In the genomic region with DNA sequence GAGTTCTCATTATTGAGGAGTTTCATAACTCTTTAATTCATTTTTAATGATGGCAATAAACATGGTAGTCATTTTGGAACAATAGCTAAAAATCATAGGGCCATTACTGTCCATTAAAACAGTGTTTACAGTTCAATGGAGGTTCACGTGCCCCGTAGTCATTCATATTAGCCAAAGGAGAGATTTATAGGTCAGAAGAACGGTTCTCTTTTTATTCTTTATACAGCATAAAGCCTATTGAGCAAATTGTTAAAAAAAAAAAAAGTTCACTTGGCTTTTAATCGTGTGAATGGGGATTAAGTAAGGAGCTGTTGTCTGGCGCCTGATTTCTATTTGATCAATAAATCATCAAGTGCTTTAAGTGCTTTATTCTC, we compare ENCODE assay signal across 10 cellular contexts.
A peak's percentile ranks its signal among the peaks of the same experiment; 100 is the strongest.
DNase-seq lines count a peak whose midpoint lies in the region; ATAC-seq, FAIRE-seq and TF ChIP-seq lines count a peak whose summit lies in the region.
"Had no signal": no experiment of that assay in that cellular context is flagged by ENCODE, and none has a peak within 500 bp of the region (broad histone marks: within the 10 kb centered on the region; RNA-seq: fewer than 3 reads in every experiment).

No MANE protein-coding gene starts in this region.

- no peak for TF ChIP-seq CTCF in cardiac muscle cell (IDR thresholded peaks at IDR 0.05; ENCODE audit: low read depth, low read length)
- TF ChIP-seq CTCF in heart left ventricle (IDR thresholded peaks at IDR 0.05) = no peak
- TF ChIP-seq CTCF in GM12878 (IDR thresholded peaks at IDR 0.05 in 2 of 3, conservative IDR thresholded peaks at IDR 0.05 in 1 of 3; ENCODE audit: control insufficient read depth in 2 of 3, extremely low read depth in 1 of 3, insufficient read depth in 1 of 3, low read depth in 3 of 3, low read length in 3 of 3) = no peak
- no peak for TF ChIP-seq CTCF in vagina (IDR thresholded peaks at IDR 0.05)
- TF ChIP-seq CTCF in GM20000 (IDR thresholded peaks at IDR 0.05; ENCODE audit: extremely low read depth, missing control alignments) = no peak

- intact Hi-C loops in heart left ventricle (cut with DNase I) = loop anchor here in 1 of 10 donors (10.0 kb wide), 1 partner anchor 200 kb away; no protein-coding TSS in a partner anchor
- intact Hi-C loops in GM12878 (cut with micrococcal nuclease; ENCODE audit: unreplicated experiment) = no loop called here
- intact Hi-C loops in vagina (cut with DNase I) = no loop called here

- WGBS in heart left ventricle, 4 donors = 80 to 92% (median 84%) methylated on average over 5 of the region's 5 CpGs
- WGBS in GM12878 (ENCODE audit: insufficient coverage, insufficient replicate concordance, low lambda C conversion rate, missing lambda C conversion rate) = 61% methylated on average over 5 of the region's 5 CpGs

- peak overlapping the region; percentile 61; the same call in 1 of the 2 replicates for H3K4me2 ChIP-seq in GM12878 (ENCODE audit: control insufficient read depth, insufficient read depth)

- POLR2A ChIA-PET in GM12878 (lab: Charles Lee) = no interaction called here

- RAD21 ChIA-PET in GM12878 (lab: Charles Lee; ENCODE audit: unreplicated experiment) = interaction anchor here (1.0 to 1.1 kb wide), 2 partner anchors 11 to 33 kb away, joined by 3 read pairs; no protein-coding TSS in a partner anchor

- FAIRE-seq in GM12878 (lab: Jason Lieb, UNC) = no peak

- H3K27me3 ChIP-seq in cardiac muscle cell = peaks cover 100% of the 10 kb centered on the region
- H3K27me3 ChIP-seq in heart left ventricle = peaks cover 0 to 39% (median 4%) of the 10 kb centered on the region in 9 donors
- H3K27me3 ChIP-seq in GM12878 (replicated peaks in 1 of 2; ENCODE audit: control insufficient read depth in 2 of 2, insufficient read depth in 2 of 2, low read length in 1 of 2) = peaks cover 0 to 2% of the 10 kb centered on the region in 2 experiments; a peak in 2 of 4 replicates
- H3K27me3 ChIP-seq in vagina = no peaks in the 10 kb centered on the region

- peaks cover 9 to 13% (median 12%) of the 10 kb centered on the region in 3 donors for H3K4me1 Mint-ChIP-seq in naive B cell

- no peak for DNase-seq in cardiac muscle cell (ENCODE audit: low read depth in 1 of 2, low spot score in 1 of 2)
- no peak for DNase-seq in heart left ventricle
- DNase-seq in GM12878 (ENCODE audit: low read depth, low spot score) = no peak
- no peak for DNase-seq in naive B cell
- DNase-seq in vagina (ENCODE audit: extremely low spot score in 2 of 2) = no peak
- no peak for DNase-seq in NCI-H510A (lab: John Stamatoyannopoulos, UW)
- DNase-seq in OCI-M1 (lab: John Stamatoyannopoulos, UW) = no peak
- DNase-seq in GM20000 (ENCODE audit: low spot score) = no peak
- DNase-seq: activated CD4-positive, alpha-beta T cell treated with anti-CD3 and anti-CD28 coated beads, Interleukin-2, amount 50 U/mL, for 48 hours; NCI-H1436 had no signal

- TF ChIP-seq POLR2A in heart left ventricle (IDR thresholded peaks at IDR 0.05) (no peak), GM12878 (IDR thresholded peaks at IDR 0.05; ENCODE audit: low read depth, low read length) (no peak), vagina (IDR thresholded peaks at IDR 0.05) (no peak)

- H3K27ac ChIP-seq in cardiac muscle cell = no peak overlapping the region
- H3K27ac ChIP-seq in heart left ventricle = no peak overlapping the region
- H3K27ac ChIP-seq in GM12878 (ENCODE audit: control insufficient read depth, insufficient read depth) = no peak overlapping the region
- H3K27ac ChIP-seq in vagina = peak overlapping the region; percentile 0

- no TSS peak for BruUV-seq in GM12878 (replicated peaks; lab: Mats Ljungman, UMichigan)

- peak overlapping the region; percentile 67 to 91 (median 88) for H3K4me3 Mint-ChIP-seq in naive B cell

- no peaks in the 10 kb centered on the region for H4K20me1 ChIP-seq in GM12878 (ENCODE audit: control insufficient read depth, insufficient read depth)

- H3K27me3 Mint-ChIP-seq in naive B cell = peaks cover 42 to 50% (median 43%) of the 10 kb centered on the region in 3 donors

- no peaks in the 10 kb centered on the region for H3K9me3 ChIP-seq in cardiac muscle cell (ENCODE audit: low read depth)
- no peaks in the 10 kb centered on the region for H3K9me3 ChIP-seq in heart left ventricle
- no peaks in the 10 kb centered on the region for H3K9me3 ChIP-seq in GM12878 (replicated peaks; ENCODE audit: control insufficient read depth, insufficient read depth, low read length)
- no peaks in the 10 kb centered on the region for H3K9me3 ChIP-seq in vagina

- TF ChIP-seq RAD21 in GM12878 (IDR thresholded peaks at IDR 0.05; ENCODE audit: insufficient read depth, low read depth, low read length) = no peak

- H3K4me1 ChIP-seq in cardiac muscle cell (ENCODE audit: low read depth) (no peaks in the 10 kb centered on the region), heart left ventricle (peaks cover 0 to 15% (median 4%) of the 10 kb centered on the region in 12 donors), GM12878 (ENCODE audit: control insufficient read depth, insufficient read depth, low read length) (no peaks in the 10 kb centered on the region; the same call in 1 of the 2 replicates), vagina (no peaks in the 10 kb centered on the region)

- peak overlapping the region in 1 of 6 donors; percentile 43 for H3K27ac Mint-ChIP-seq in naive B cell

- ATAC-seq in heart left ventricle (no peak), GM12878 (no peak), naive B cell (ENCODE audit: low read depth in 2 of 2) (no peak)

- SMC1A ChIA-PET in GM12878 (lab: Charles Lee; ENCODE audit: uncharacterized antibody, unreplicated experiment) = interaction anchor here (0.6 kb wide), 2 partner anchors 85 to 198 kb away, joined by 3 to 4 read pairs; no protein-coding TSS in a partner anchor

- in situ Hi-C loops in GM12878 (cut with MboI) = no loop called here

- H3K79me2 ChIP-seq in GM12878 (ENCODE audit: control insufficient read depth, insufficient read depth, low read length) = no peaks in the 10 kb centered on the region

- no peaks in the 10 kb centered on the region for H3K36me3 Mint-ChIP-seq in naive B cell

- no peak for TF ChIP-seq EP300 in GM12878 (IDR thresholded peaks at IDR 0.05; ENCODE audit: borderline replicate concordance in 1 of 2, control insufficient read depth in 1 of 2, low read depth in 2 of 2, low read length in 2 of 2)

- CTCF ChIA-PET in GM12878 (lab: Yijun Ruan, JAX) = interaction anchor here (0.6 to 1.8 kb wide), 5 partner anchors 12 to 285 kb away, joined by 3 to 6 read pairs (median 4); no protein-coding TSS in a partner anchor

- peak overlapping the region; percentile 23 for H3K4me3 ChIP-seq in cardiac muscle cell
- peak overlapping the region in 5 of 12 donors; percentile 42 to 64 (median 51) for H3K4me3 ChIP-seq in heart left ventricle
- H3K4me3 ChIP-seq in GM12878 = no peak overlapping the region
- H3K4me3 ChIP-seq in vagina = peak overlapping the region; percentile 44 to 47

- no peaks in the 10 kb centered on the region for H3K36me3 ChIP-seq in cardiac muscle cell
- no peaks in the 10 kb centered on the region for H3K36me3 ChIP-seq in heart left ventricle
- H3K36me3 ChIP-seq in GM12878 (ENCODE audit: control insufficient read depth in 2 of 2, insufficient read depth in 2 of 2, low read length in 1 of 2) = no peaks in the 10 kb centered on the region
- H3K36me3 ChIP-seq in vagina = no peaks in the 10 kb centered on the region

- 0 out of 2 replicates have a peak overlapping the region, but pooled peaks have one; percentile 64 for H2AFZ ChIP-seq in GM12878 (ENCODE audit: control insufficient read depth, low read depth, low read length)

- H3K9me3 Mint-ChIP-seq in naive B cell = no peaks in the 10 kb centered on the region

- no peak overlapping the region for H3K9ac ChIP-seq in GM12878 (ENCODE audit: control insufficient read depth, insufficient read depth, low read length)

TF ChIP-seq in GM12878, 131 proteins besides CTCF, POLR2A, EP300 and RAD21 (continues in another document):
- no peak for TF ChIP-seq SREBF2 (IDR thresholded peaks at IDR 0.05; ENCODE audit: low read length)
- TF ChIP-seq, protein P1, sequence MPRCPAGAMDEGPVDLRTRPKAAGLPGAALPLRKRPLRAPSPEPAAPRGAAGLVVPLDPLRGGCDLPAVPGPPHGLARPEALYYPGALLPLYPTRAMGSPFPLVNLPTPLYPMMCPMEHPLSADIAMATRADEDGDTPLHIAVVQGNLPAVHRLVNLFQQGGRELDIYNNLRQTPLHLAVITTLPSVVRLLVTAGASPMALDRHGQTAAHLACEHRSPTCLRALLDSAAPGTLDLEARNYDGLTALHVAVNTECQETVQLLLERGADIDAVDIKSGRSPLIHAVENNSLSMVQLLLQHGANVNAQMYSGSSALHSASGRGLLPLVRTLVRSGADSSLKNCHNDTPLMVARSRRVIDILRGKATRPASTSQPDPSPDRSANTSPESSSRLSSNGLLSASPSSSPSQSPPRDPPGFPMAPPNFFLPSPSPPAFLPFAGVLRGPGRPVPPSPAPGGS (IDR thresholded peaks at IDR 0.05; ENCODE audit: borderline replicate concordance, insufficient read depth, low read depth, low read length, poor library complexity, severe bottlenecking) = no peak
- no peak for TF ChIP-seq NRF1 (conservative IDR thresholded peaks at IDR 0.05; ENCODE audit: low read depth, low read length)
- TF ChIP-seq, protein P2, sequence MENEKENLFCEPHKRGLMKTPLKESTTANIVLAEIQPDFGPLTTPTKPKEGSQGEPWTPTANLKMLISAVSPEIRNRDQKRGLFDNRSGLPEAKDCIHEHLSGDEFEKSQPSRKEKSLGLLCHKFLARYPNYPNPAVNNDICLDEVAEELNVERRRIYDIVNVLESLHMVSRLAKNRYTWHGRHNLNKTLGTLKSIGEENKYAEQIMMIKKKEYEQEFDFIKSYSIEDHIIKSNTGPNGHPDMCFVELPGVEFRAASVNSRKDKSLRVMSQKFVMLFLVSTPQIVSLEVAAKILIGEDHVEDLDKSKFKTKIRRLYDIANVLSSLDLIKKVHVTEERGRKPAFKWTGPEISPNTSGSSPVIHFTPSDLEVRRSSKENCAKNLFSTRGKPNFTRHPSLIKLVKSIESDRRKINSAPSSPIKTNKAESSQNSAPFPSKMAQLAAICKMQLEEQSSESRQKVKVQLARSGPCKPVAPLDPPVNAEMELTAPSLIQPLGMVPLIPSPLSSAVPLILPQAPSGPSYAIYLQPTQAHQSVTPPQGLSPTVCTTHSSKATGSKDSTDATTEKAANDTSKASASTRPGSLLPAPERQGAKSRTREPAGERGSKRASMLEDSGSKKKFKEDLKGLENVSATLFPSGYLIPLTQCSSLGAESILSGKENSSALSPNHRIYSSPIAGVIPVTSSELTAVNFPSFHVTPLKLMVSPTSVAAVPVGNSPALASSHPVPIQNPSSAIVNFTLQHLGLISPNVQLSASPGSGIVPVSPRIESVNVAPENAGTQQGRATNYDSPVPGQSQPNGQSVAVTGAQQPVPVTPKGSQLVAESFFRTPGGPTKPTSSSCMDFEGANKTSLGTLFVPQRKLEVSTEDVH (IDR thresholded peaks at IDR 0.05; ENCODE audit: low read depth, partially characterized antibody) = no peak
